32 cellular contexts compared by ENCODE assay signal in the genomic region with DNA sequence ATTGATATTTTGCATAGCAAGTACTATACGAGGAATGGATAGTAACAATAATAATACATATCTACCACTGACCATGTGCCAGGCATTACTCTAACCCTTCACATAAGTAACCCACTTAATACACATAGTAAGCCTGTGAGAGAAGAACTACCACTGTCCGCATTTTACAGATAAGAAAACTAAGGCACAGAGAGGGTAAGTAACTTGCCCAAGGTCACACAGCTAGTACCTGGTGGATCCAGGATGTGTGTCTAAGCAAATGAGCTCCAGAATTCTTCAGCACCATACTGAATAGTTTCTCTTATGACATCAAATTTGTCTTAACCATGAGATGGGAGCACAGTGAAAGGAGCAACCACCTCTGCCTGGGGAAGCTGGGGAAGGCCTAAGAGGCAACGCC. TPM values are rescaled to one million over a fixed set of nuclear protein-coding genes. Genes with fewer than 3 reads are reported as not detected.
"Had no signal": no experiment of that assay in that cellular context is flagged by ENCODE, and none has a peak within 500 bp of the region (broad histone marks: within the 10 kb centered on the region; RNA-seq: fewer than 3 reads in every experiment).

No MANE protein-coding gene starts in this region.

- FAIRE-seq: urothelium cell line had no signal

- H3K4me2 ChIP-seq: neural progenitor cell, smooth muscle cell had no signal

- H3K9me3 ChIP-seq: ovary, psoas muscle, spleen, stomach, thoracic aorta, thyroid gland, tibial nerve, upper lobe of left lung, vagina had no signal

- H3K27me3 ChIP-seq: ovary, thyroid gland, tibial nerve, upper lobe of left lung, vagina had no signal

- H3K36me3 Mint-ChIP-seq: naive thymus-derived CD4-positive, alpha-beta T cell; natural killer cell; neural progenitor cell; stimulated activated memory B cell treated with anti-CD40 and anti-IgM and Interleukin-4, amounts not matched to agents 10 μg/mL and 1 μg/mL and 100 μg/mL, for 72 hours had no signal

- H3K4me3 ChIP-seq: neural progenitor cell, ovary, psoas muscle, skin epidermis, smooth muscle cell, spleen, stomach, thoracic aorta, thyroid gland, tibial nerve, upper lobe of left lung, vagina had no signal

- H3K27ac ChIP-seq: neural progenitor cell, ovary, parathyroid adenoma, psoas muscle, skin epidermis, spleen, stomach, thoracic aorta, thyroid gland, tibial nerve, upper lobe of left lung, vagina had no signal

- ATAC-seq: naive thymus-derived CD4-positive, alpha-beta T cell; natural killer cell; psoas muscle; right cardiac atrium; sciatic nerve; stimulated activated memory B cell treated with anti-CD40 and anti-IgM and Interleukin-4, amounts not matched to agents 10 μg/mL and 1 μg/mL and 100 μg/mL, for 72 hours had no signal

- H2AFZ ChIP-seq: neural progenitor cell, parathyroid adenoma had no signal

- H3K4me3 Mint-ChIP-seq: naive thymus-derived CD4-positive, alpha-beta T cell; natural killer cell; nephron; neural progenitor cell; stimulated activated memory B cell treated with anti-CD40 and anti-IgM and Interleukin-4, amounts not matched to agents 10 μg/mL and 1 μg/mL and 100 μg/mL, for 72 hours; stimulated activated naive CD8-positive, alpha-beta T cell treated with anti-CD3 and anti-CD28 coated beads, Interleukin-15, Interleukin-2, amounts not matched to agents 100 ng/mL and 50 ng/mL, for 24 hours had no signal

- H3K4me1 Mint-ChIP-seq: naive thymus-derived CD4-positive, alpha-beta T cell; natural killer cell; nephron; neural progenitor cell; stimulated activated memory B cell treated with anti-CD40 and anti-IgM and Interleukin-4, amounts not matched to agents 10 μg/mL and 1 μg/mL and 100 μg/mL, for 72 hours had no signal

- H3K27ac Mint-ChIP-seq: naive thymus-derived CD4-positive, alpha-beta T cell; natural killer cell; nephron; neural progenitor cell; progenitor cell of endocrine pancreas; stimulated activated memory B cell treated with anti-CD40 and anti-IgM and Interleukin-4, amounts not matched to agents 10 μg/mL and 1 μg/mL and 100 μg/mL, for 72 hours; stimulated activated naive CD8-positive, alpha-beta T cell treated with anti-CD3 and anti-CD28 coated beads, Interleukin-15, Interleukin-2, amounts not matched to agents 100 ng/mL and 50 ng/mL, for 24 hours had no signal

- H3K4me1 ChIP-seq: neural progenitor cell, parathyroid adenoma, psoas muscle, spleen, stomach, vagina had no signal

- H3K79me2 ChIP-seq: parathyroid adenoma had no signal

- H3K36me3 ChIP-seq: neural progenitor cell, ovary, spleen, stomach, thoracic aorta, thyroid gland, tibial nerve, upper lobe of left lung, vagina had no signal

- H3K9ac ChIP-seq: neural progenitor cell, parathyroid adenoma had no signal

- DNase-seq: naive thymus-derived CD4-positive, alpha-beta T cell; natural killer cell; occipital lobe; ovary; posterior cingulate gyrus; psoas muscle; right cardiac atrium; spleen; stimulated activated CD4-positive, alpha-beta T cell treated with anti-CD3 and anti-CD28 coated beads, Interleukin-12 subunit alpha, Interleukin-12 subunit beta, amount 100 ng/mL, for 4 hours; stimulated activated CD4-positive, alpha-beta T cell treated with anti-CD3 and anti-CD28 coated beads, Interleukin-1b, Interleukin-23, amount 100 ng/mL, for 48 hours; stimulated activated CD4-positive, alpha-beta T cell treated with anti-CD3 and anti-CD28 coated beads, Interleukin-4, amount 100 ng/mL, for 1 hour; stimulated activated CD4-positive, alpha-beta T cell treated with anti-CD3 and anti-CD28 coated beads, Interleukin-4, amount 100 ng/mL, for 4 hours; stimulated activated CD8-positive, alpha-beta memory T cell treated with anti-CD3 and anti-CD28 coated beads, Interleukin-4, amount 100 ng/mL, for 48 hours; stimulated activated naive CD4-positive, alpha-beta T cell; stomach; thyroid gland; trophoblast cell had no signal

RNA-seq across cellular contexts. Expression of gene CRTAC1, which starts 10.2 kb away (rescaled TPM):
- total RNA-seq: naive thymus-derived CD4-positive, alpha-beta T cell; natural killer cell; osteoblast had no signal
- polyA plus RNA-seq: naive thymus-derived CD4-positive, alpha-beta T cell had no signal
